In genomic region chr5:149959406-149960236, GRCh38 we compare ENCODE assay signal across 9 cellular contexts. TPM values are rescaled to one million over a fixed set of nuclear protein-coding genes. Genes with fewer than 3 reads are reported as not detected.
DNase-seq lines count a peak whose midpoint lies in the region; ATAC-seq and TF ChIP-seq lines count a peak whose summit lies in the region.
"Had no signal": no experiment of that assay in that cellular context is flagged by ENCODE, and none has a peak within 500 bp of the region (broad histone marks: within the 10 kb centered on the region; RNA-seq: fewer than 3 reads in every experiment).

No MANE protein-coding gene starts in this region.

- peak overlapping the region; percentile 78 for H3K4me3 ChIP-seq in CD4-positive, CD25-positive, alpha-beta regulatory T cell (ENCODE audit: low read depth, low read length)
- H3K4me3 ChIP-seq in H7 (ENCODE audit: insufficient read depth, low read depth, low read length), result peak overlapping the region; percentile 84
- peak overlapping the region; percentile 5 to 91 (median 76) for H3K4me3 ChIP-seq in heart right ventricle
- H3K4me3 ChIP-seq in rectal smooth muscle tissue (ENCODE audit: low read length), result peak overlapping the region; percentile 77

- peak overlapping the region; percentile 82 for H3K27ac ChIP-seq in CD4-positive, CD25-positive, alpha-beta regulatory T cell (ENCODE audit: insufficient read depth, low read length, poor library complexity, severe bottlenecking)
- H3K27ac ChIP-seq in RWPE1, result peak overlapping the region; percentile 90
- peak overlapping the region; percentile 69 to 95 (median 84) for H3K27ac ChIP-seq in heart right ventricle
- H3K27ac ChIP-seq in rectal smooth muscle tissue (ENCODE audit: low read depth, low read length), result peak overlapping the region; percentile 91

- 44 to 46% methylated on average over 14 of the region's 14 CpGs for WGBS in heart right ventricle, 2 donors

- H3K9me3 Mint-ChIP-seq in CD4-positive, CD25-positive, alpha-beta regulatory T cell, result no peaks in the 10 kb centered on the region
- H3K9me3 Mint-ChIP-seq in activated naive CD4-positive, alpha-beta T cell treated with anti-CD3 and anti-CD28 coated beads, Interleukin-2, amount 50 U/mL, for 24 hours, result no peaks in the 10 kb centered on the region

- peaks cover 13 to 35% (median 27%) of the 10 kb centered on the region in 4 donors for H3K4me1 Mint-ChIP-seq in CD4-positive, CD25-positive, alpha-beta regulatory T cell
- peaks cover 32% of the 10 kb centered on the region for H3K4me1 Mint-ChIP-seq in activated naive CD4-positive, alpha-beta T cell treated with anti-CD3 and anti-CD28 coated beads, Interleukin-2, amount 50 U/mL, for 24 hours

- CTCF ChIA-PET in RWPE1 (lab: Yijun Ruan, JAX), result interaction anchor here (0.5 to 5.4 kb wide), 18 partner anchors 12 to 528 kb away, joined by 3 to 55 read pairs (median 4); no protein-coding TSS in a partner anchor

- H3K9ac ChIP-seq in rectal smooth muscle tissue (ENCODE audit: low read length), result peak overlapping the region; percentile 83

- intact Hi-C loops in heart right ventricle (cut with DNase I), result loop anchor here in 5 of 10 donors (2.0 to 10.0 kb wide), 7 partner anchors 107 to 325 kb away; no protein-coding TSS in a partner anchor

- peaks cover 4% of the 10 kb centered on the region for H3K36me3 Mint-ChIP-seq in CD4-positive, CD25-positive, alpha-beta regulatory T cell
- peaks cover 2% of the 10 kb centered on the region for H3K36me3 Mint-ChIP-seq in activated naive CD4-positive, alpha-beta T cell treated with anti-CD3 and anti-CD28 coated beads, Interleukin-2, amount 50 U/mL, for 24 hours

- H3K36me3 ChIP-seq in CD4-positive, CD25-positive, alpha-beta regulatory T cell (ENCODE audit: control insufficient read depth, insufficient read depth, low read length), result no peaks in the 10 kb centered on the region
- H3K36me3 ChIP-seq in H7 (replicated peaks; ENCODE audit: control insufficient read depth, insufficient read depth, low read length) (no peaks in the 10 kb centered on the region), heart right ventricle (no peaks in the 10 kb centered on the region), rectal smooth muscle tissue (ENCODE audit: control insufficient read depth, insufficient read depth, low read length) (no peaks in the 10 kb centered on the region)

- peak overlapping the region; percentile 93 to 97 (median 96) for H3K4me3 Mint-ChIP-seq in CD4-positive, CD25-positive, alpha-beta regulatory T cell
- peak overlapping the region; percentile 94 for H3K4me3 Mint-ChIP-seq in activated naive CD4-positive, alpha-beta T cell treated with anti-CD3 and anti-CD28 coated beads, Interleukin-2, amount 50 U/mL, for 24 hours

- DNase-seq in CD4-positive, CD25-positive, alpha-beta regulatory T cell, result peak; percentile 22 to 73 (median 31)
- peak; percentile 68 for DNase-seq in H7
- peak; percentile 59 for DNase-seq in RWPE1 (ENCODE audit: low spot score)
- no peak for DNase-seq in heart right ventricle
- DNase-seq in ecto neural progenitor cell (ENCODE audit: low spot score), result no peak

- H3K27me3 ChIP-seq in CD4-positive, CD25-positive, alpha-beta regulatory T cell (ENCODE audit: control insufficient read depth, insufficient read depth, low read length), result no peaks in the 10 kb centered on the region
- H3K27me3 ChIP-seq in H7 (ENCODE audit: control insufficient read depth, insufficient read depth, low read length), result no peaks in the 10 kb centered on the region; the same call in 1 of the 2 replicates
- H3K27me3 ChIP-seq in heart right ventricle, result no peaks in the 10 kb centered on the region
- no peaks in the 10 kb centered on the region for H3K27me3 ChIP-seq in rectal smooth muscle tissue (ENCODE audit: control insufficient read depth, insufficient read depth, low read length)

- no peaks in the 10 kb centered on the region for H3K27me3 Mint-ChIP-seq in CD4-positive, CD25-positive, alpha-beta regulatory T cell
- H3K27me3 Mint-ChIP-seq in activated naive CD4-positive, alpha-beta T cell treated with anti-CD3 and anti-CD28 coated beads, Interleukin-2, amount 50 U/mL, for 24 hours, result no peaks in the 10 kb centered on the region

- H3K27ac Mint-ChIP-seq in CD4-positive, CD25-positive, alpha-beta regulatory T cell, result peak overlapping the region; percentile 91 to 99 (median 96)
- peak overlapping the region; percentile 96 for H3K27ac Mint-ChIP-seq in activated naive CD4-positive, alpha-beta T cell treated with anti-CD3 and anti-CD28 coated beads, Interleukin-2, amount 50 U/mL, for 24 hours

- POLR2A ChIA-PET in RWPE1 (lab: Yijun Ruan, JAX; ENCODE audit: low non-redundant PET), result interaction anchor here (0.8 kb wide), 2 partner anchors 20 to 24 kb away, joined by 3 read pairs; no protein-coding TSS in a partner anchor

- TF ChIP-seq CTCF in RWPE1 (conservative IDR thresholded peaks at IDR 0.05; ENCODE audit: low read depth) (peak; percentile 68), heart right ventricle (IDR thresholded peaks at IDR 0.05) (peak in 8 of 9 donors; percentile 20 to 62 (median 52))

- no peak for ATAC-seq in CD4-positive, CD25-positive, alpha-beta regulatory T cell (ENCODE audit: low read depth in 2 of 2)
- ATAC-seq in heart right ventricle (peak in 4 of 8 donors; percentile 0 to 20 (median 4)), GM19463 (IDR thresholded peaks at IDR 0.05; ENCODE audit: unreplicated experiment) (no peak)

- H3K9me3 ChIP-seq in CD4-positive, CD25-positive, alpha-beta regulatory T cell (ENCODE audit: control insufficient read depth in 2 of 2, low read length in 2 of 2), result no peaks in the 10 kb centered on the region
- H3K9me3 ChIP-seq in heart right ventricle, result no peaks in the 10 kb centered on the region

- peaks cover 20% of the 10 kb centered on the region for H3K4me1 ChIP-seq in CD4-positive, CD25-positive, alpha-beta regulatory T cell (ENCODE audit: control insufficient read depth, insufficient read depth, low read length, poor library complexity, severe bottlenecking)
- peaks cover 0 to 25% (median 18%) of the 10 kb centered on the region in 9 donors for H3K4me1 ChIP-seq in heart right ventricle
- peaks cover 6% of the 10 kb centered on the region for H3K4me1 ChIP-seq in rectal smooth muscle tissue (ENCODE audit: control insufficient read depth, insufficient read depth, low read length)

RNA-seq across cellular contexts. Expression of gene SLC26A2, which starts 0.9 kb away (rescaled TPM):
- total RNA-seq in CD4-positive, CD25-positive, alpha-beta regulatory T cell, result 6.7 TPM
- 1 to 10 TPM; 2.7 to 6.0 (median 3.6) TPM for polyA plus RNA-seq in CD4-positive, CD25-positive, alpha-beta regulatory T cell
- total RNA-seq in H7 (2014; rRNA removed; shearing (Covaris generic)), result 6.1 and 6.7 TPM in 2 replicates
- total RNA-seq in heart right ventricle, result 1 to 10 TPM; 3.8 to 7.3 (median 5.4) TPM
- polyA plus RNA-seq in heart right ventricle, result 1 to 10 TPM; 1.3 to 9.6 TPM

RNA-seq across cellular contexts. Expression of gene PDE6A, which starts 15.0 kb away (rescaled TPM):
- total RNA-seq in CD4-positive, CD25-positive, alpha-beta regulatory T cell, result not detected
- not detected for polyA plus RNA-seq in CD4-positive, CD25-positive, alpha-beta regulatory T cell
- not detected in 2 replicates for total RNA-seq in H7 (2014; rRNA removed; shearing (Covaris generic))
- under 1 TPM in 6 of 10 donors, not detected in 4; 0.07 to 0.28 (median 0.17) TPM for total RNA-seq in heart right ventricle
- under 1 TPM in 1 of 2 donors, not detected in 1; 0.06 TPM for polyA plus RNA-seq in heart right ventricle
- total RNA-seq: T-helper 2 cell treated with Interferon-gamma antibody and Interleukin-4, amounts not matched to agents 100 ng/mL and 5 ng/mL, for 36 hours had no signal

RNA-seq across cellular contexts. Expression of gene TIGD6, which starts 40.8 kb away (rescaled TPM):
- total RNA-seq in CD4-positive, CD25-positive, alpha-beta regulatory T cell, result 2.8 TPM
- 1 to 10 TPM; 2.4 to 3.5 (median 3.0) TPM for polyA plus RNA-seq in CD4-positive, CD25-positive, alpha-beta regulatory T cell
- 3.9 and 4.4 TPM in 2 replicates for total RNA-seq in H7 (2014; rRNA removed; shearing (Covaris generic))
- total RNA-seq in heart right ventricle, result 1 to 10 TPM; 2.2 to 4.2 (median 2.8) TPM
- polyA plus RNA-seq in heart right ventricle, result 1 to 10 TPM; 2.1 to 4.0 TPM

RNA-seq across cellular contexts. Expression of gene HMGXB3, which starts 40.9 kb away (rescaled TPM):
- 51.5 TPM for total RNA-seq in CD4-positive, CD25-positive, alpha-beta regulatory T cell
- 10 to 100 TPM; 11.0 to 13.1 (median 12.5) TPM for polyA plus RNA-seq in CD4-positive, CD25-positive, alpha-beta regulatory T cell
- 23.8 and 30.7 TPM in 2 replicates for total RNA-seq in H7 (2014; rRNA removed; shearing (Covaris generic))
- 10 to 100 TPM; 12.7 to 17.8 (median 14.9) TPM for total RNA-seq in heart right ventricle
- 10 to 100 TPM; 12.8 to 17.9 TPM for polyA plus RNA-seq in heart right ventricle

Comparison
In these comparisons a context has a peak if more than half of its experiments do, and no peak if none do; other contexts are left out.
1. DNase-seq: peak in CD4-positive, CD25-positive, alpha-beta regulatory T cell (3 of 3), H7 (single experiment) and RWPE1 (single experiment); none in heart right ventricle (0 of 2) and ecto neural progenitor cell (single experiment).
2. Peak in every context shown above with its lines, with median percentiles within 50 percentile points of each other: H3K27ac ChIP-seq and H3K4me3 ChIP-seq.